8 cellular contexts compared by ENCODE assay signal in the genomic region with DNA sequence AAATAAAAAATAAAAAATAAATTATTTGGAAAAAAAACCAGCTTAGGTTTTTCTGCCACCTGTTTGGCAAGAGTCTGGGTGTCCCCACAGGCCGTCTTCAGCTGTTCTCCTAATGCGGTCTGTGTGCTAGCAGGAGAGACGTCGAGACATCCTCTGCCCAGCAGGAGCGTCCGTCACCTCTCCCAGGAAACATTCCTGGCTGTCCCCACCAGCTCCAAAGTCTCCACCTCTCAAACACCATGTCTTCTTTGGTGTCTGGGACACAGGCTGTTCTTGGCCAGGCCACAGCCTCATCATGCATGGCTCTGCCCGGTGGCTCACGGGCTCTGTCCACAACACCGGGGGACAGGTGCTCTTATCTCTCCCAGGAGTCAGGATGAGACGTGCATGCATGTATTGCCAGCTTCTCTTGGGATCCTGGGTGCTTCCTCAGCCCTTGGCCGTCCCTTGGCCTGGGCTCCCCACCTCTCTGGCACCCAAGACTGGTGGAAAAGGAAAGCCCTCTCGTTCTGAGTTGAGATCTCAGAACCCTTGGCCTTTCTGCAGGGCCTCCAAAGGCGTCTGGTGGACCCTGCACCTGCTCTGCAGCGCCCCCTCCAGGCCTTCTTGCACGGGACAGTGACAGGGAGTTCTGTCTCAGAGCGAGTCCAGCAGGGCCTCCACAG.
DNase-seq lines count a peak whose midpoint lies in the region; ATAC-seq and TF ChIP-seq lines count a peak whose summit lies in the region.

No MANE protein-coding gene starts in this region.

- no peaks in the 10 kb centered on the region for H3K9me2 ChIP-seq in SK-N-SH

- H3K4me2 ChIP-seq in SK-N-SH = no peak overlapping the region

- H3K27ac ChIP-seq in SK-N-SH (ENCODE audit: low read depth in 2 of 2, low read length in 1 of 2) = no peak overlapping the region

- no peak overlapping the region for H2AFZ ChIP-seq in SK-N-SH (ENCODE audit: low read depth)

- CTCF ChIA-PET in SK-N-SH (lab: Yijun Ruan, JAX) = interaction anchor here (0.7 to 14.1 kb wide), 21 partner anchors 8 to 183 kb away, joined by 3 to 182 read pairs (median 4); a partner anchor contains a TSS

- peak; percentile 57 for TF ChIP-seq RAD21 in SK-N-SH (IDR thresholded peaks at IDR 0.05; ENCODE audit: low read length)

- H3K9me3 ChIP-seq in SK-N-SH = no peaks in the 10 kb centered on the region

- 84% methylated on average over 13 of the region's 16 CpGs for WGBS in SK-N-SH (ENCODE audit: low lambda C conversion rate)

- no peak for TF ChIP-seq EP300 in SK-N-SH (IDR thresholded peaks at IDR 0.05; ENCODE audit: borderline replicate concordance in 1 of 2, low read depth in 1 of 2, low read length in 1 of 2)

- no peak overlapping the region for H3K9ac ChIP-seq in SK-N-SH

- H3F3A ChIP-seq in SK-N-SH (replicated peaks; ENCODE audit: insufficient read depth) = no peaks in the 10 kb centered on the region

- ATAC-seq in GM19324 (IDR thresholded peaks at IDR 0.05; ENCODE audit: low FRiP score, unreplicated experiment) = no peak

- TF ChIP-seq CTCF in GM20000 (IDR thresholded peaks at IDR 0.05; ENCODE audit: extremely low read depth, missing control alignments) = peak; percentile 14
- TF ChIP-seq CTCF in SK-N-SH (IDR thresholded peaks at IDR 0.05) = peak; percentile 72
- peak; percentile 73 for TF ChIP-seq CTCF in retinal pigment epithelial cell (conservative IDR thresholded peaks at IDR 0.05; ENCODE audit: low read depth, low read length)

- H3K27me3 ChIP-seq in SK-N-SH (ENCODE audit: insufficient read depth) = no peaks in the 10 kb centered on the region

- DNase-seq in AG08396 (ENCODE audit: low spot score) = peak; percentile 65
- DNase-seq in GM20000 (ENCODE audit: low spot score) = peak; percentile 72
- peak; percentile 78 for DNase-seq in SK-N-SH
- peak; percentile 20 for DNase-seq in effector CD4-positive, alpha-beta T cell
- no peak for DNase-seq in retinal pigment epithelial cell (ENCODE audit: low read depth)
- no peak for DNase-seq in cerebellum (ENCODE audit: low spot score)
- DNase-seq in kidney tubule cell (ENCODE audit: low spot score) = no peak

- POLR2A ChIA-PET in SK-N-SH (lab: Yijun Ruan, JAX) = no interaction called here

- no peaks in the 10 kb centered on the region for H4K20me1 ChIP-seq in SK-N-SH (ENCODE audit: insufficient read depth)

- H3K4me3 ChIP-seq in SK-N-SH (ENCODE audit: low read depth in 2 of 2, low read length in 1 of 2) = no peak overlapping the region; a peak in 1 of 4 replicates
- no peak overlapping the region for H3K4me3 ChIP-seq in retinal pigment epithelial cell (ENCODE audit: low read length)

- H3K36me3 ChIP-seq in SK-N-SH (replicated peaks in 1 of 2; ENCODE audit: control insufficient read depth in 1 of 2, insufficient read depth in 2 of 2, low read length in 1 of 2) = no peaks in the 10 kb centered on the region

- H3K4me1 ChIP-seq in SK-N-SH (ENCODE audit: control insufficient read depth in 1 of 2, insufficient read depth in 2 of 2, low read depth in 1 of 2, low read length in 1 of 2) = peaks cover 4 to 14% of the 10 kb centered on the region in 2 experiments; a peak in 2 of 4 replicates

- no peaks in the 10 kb centered on the region for H3K79me2 ChIP-seq in SK-N-SH (ENCODE audit: insufficient read depth)

TF ChIP-seq in SK-N-SH, 30 proteins besides CTCF, POLR2A, EP300 and RAD21:
- TF ChIP-seq POLR2AphosphoS5 (IDR thresholded peaks at IDR 0.05; ENCODE audit: low read depth, low read length) = no peak
- no peak for TF ChIP-seq ELF1 (IDR thresholded peaks at IDR 0.05)
- TF ChIP-seq SMC3 (IDR thresholded peaks at IDR 0.05; ENCODE audit: low read depth, low read length) = peak; percentile 53

Comparison
In these comparisons a context has a peak if more than half of its experiments do, and no peak if none do; other contexts are left out.
1. DNase-seq: peak in AG08396 (single experiment), GM20000 (single experiment), SK-N-SH (single experiment) and effector CD4-positive, alpha-beta T cell (single experiment); none in retinal pigment epithelial cell (single experiment), cerebellum (single experiment) and kidney tubule cell (single experiment).
2. CTCF ChIP-seq: peak in every context shown above with its lines; median percentile 73 in retinal pigment epithelial cell; 72 in SK-N-SH; 14 in GM20000.